In the genomic region with DNA sequence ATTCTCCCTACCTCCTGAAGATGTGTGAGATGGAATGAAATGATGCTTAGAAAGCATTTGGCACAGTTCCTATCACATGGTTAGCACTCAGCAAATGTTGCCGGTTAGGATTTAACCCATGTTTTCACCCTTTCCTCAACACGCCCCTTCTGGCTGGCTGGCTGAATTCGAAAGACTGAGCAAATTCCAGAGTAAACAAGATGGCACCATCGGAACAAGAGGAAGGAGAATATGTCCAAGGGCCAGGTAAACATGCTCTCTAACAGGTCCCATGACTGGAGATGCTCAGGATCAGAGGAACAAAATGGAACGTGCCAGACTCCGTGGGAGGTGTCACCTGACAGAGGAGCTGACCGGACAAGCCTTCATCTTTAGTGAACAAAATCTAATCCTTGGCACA, we compare ENCODE assay signal across 16 cellular contexts.
A peak's percentile ranks its signal among the peaks of the same experiment; 100 is the strongest.
DNase-seq lines count a peak whose midpoint lies in the region; TF ChIP-seq lines count a peak whose summit lies in the region.
"Had no signal": no experiment of that assay in that cellular context is flagged by ENCODE, and none has a peak within 500 bp of the region (broad histone marks: within the 10 kb centered on the region; RNA-seq: fewer than 3 reads in every experiment).

No MANE protein-coding gene starts in this region.

- no peak for TF ChIP-seq CTCF in endothelial cell (IDR thresholded peaks at IDR 0.05; ENCODE audit: unreplicated experiment)
- TF ChIP-seq CTCF in neural progenitor cell (IDR thresholded peaks at IDR 0.05): no peak
- no peak for TF ChIP-seq CTCF in esophagus squamous epithelium (IDR thresholded peaks at IDR 0.05)

- H3K4me3 ChIP-seq in neural progenitor cell (no peak overlapping the region), esophagus squamous epithelium (no peak overlapping the region)

- H3K36me3 Mint-ChIP-seq in activated CD4-positive, alpha-beta T cell treated with anti-CD3 and anti-CD28 coated beads, Interleukin-2, amount 10 ng/mL, durations not matched to agents 24 days and 14 days (ENCODE audit: low read depth): peaks cover 19% of the 10 kb centered on the region
- H3K36me3 Mint-ChIP-seq in endothelial cell (ENCODE audit: low read depth, unreplicated experiment): peaks cover 5% of the 10 kb centered on the region
- no peaks in the 10 kb centered on the region for H3K36me3 Mint-ChIP-seq in neural progenitor cell

- no peak for TF ChIP-seq POLR2A in esophagus squamous epithelium (IDR thresholded peaks at IDR 0.05)

- H3F3A ChIP-seq in neural progenitor cell (ENCODE audit: low read depth): no peaks in the 10 kb centered on the region

- no peaks in the 10 kb centered on the region for H3K27me3 Mint-ChIP-seq in activated CD4-positive, alpha-beta T cell treated with anti-CD3 and anti-CD28 coated beads, Interleukin-2, amount 10 ng/mL, durations not matched to agents 24 days and 14 days
- H3K27me3 Mint-ChIP-seq in endothelial cell (ENCODE audit: unreplicated experiment) (peaks cover 8% of the 10 kb centered on the region), neural progenitor cell (ENCODE audit: insufficient read depth, low read depth) (peaks cover 4% of the 10 kb centered on the region)

- peak overlapping the region; percentile 61 for H3K4me2 ChIP-seq in neural progenitor cell

- H3K4me3 Mint-ChIP-seq in activated CD4-positive, alpha-beta T cell treated with anti-CD3 and anti-CD28 coated beads, Interleukin-2, amount 10 ng/mL, durations not matched to agents 24 days and 14 days: no peak overlapping the region
- H3K4me3 Mint-ChIP-seq in endothelial cell (ENCODE audit: unreplicated experiment) (peak overlapping the region; percentile 63), neural progenitor cell (no peak overlapping the region)

- H3K36me3 ChIP-seq in neural progenitor cell (no peaks in the 10 kb centered on the region), esophagus squamous epithelium (no peaks in the 10 kb centered on the region)
- H3K36me3 ChIP-seq: lower lobe of right lung, Peyer's patch had no signal

- no peaks in the 10 kb centered on the region for H3K27me3 ChIP-seq in neural progenitor cell
- H3K27me3 ChIP-seq in esophagus squamous epithelium: no peaks in the 10 kb centered on the region
- H3K27me3 ChIP-seq: Peyer's patch had no signal

- no peaks in the 10 kb centered on the region for H3K79me2 ChIP-seq in neural progenitor cell (ENCODE audit: low read depth)

- no peaks in the 10 kb centered on the region for H3K9me3 Mint-ChIP-seq in activated CD4-positive, alpha-beta T cell treated with anti-CD3 and anti-CD28 coated beads, Interleukin-2, amount 10 ng/mL, durations not matched to agents 24 days and 14 days
- H3K9me3 Mint-ChIP-seq in endothelial cell (ENCODE audit: unreplicated experiment) (no peaks in the 10 kb centered on the region), neural progenitor cell (no peaks in the 10 kb centered on the region)

- no peaks in the 10 kb centered on the region for H4K20me1 ChIP-seq in neural progenitor cell (ENCODE audit: low read depth)

- H3K27ac ChIP-seq in neural progenitor cell: no peak overlapping the region
- H3K27ac ChIP-seq in esophagus squamous epithelium: no peak overlapping the region
- H3K27ac ChIP-seq: lower lobe of right lung had no signal

- 48 to 55% methylated on average over 7 of the region's 7 CpGs for WGBS in esophagus squamous epithelium, 2 donors

- H2AFZ ChIP-seq in neural progenitor cell (replicated peaks): peak overlapping the region; percentile 78

- DNase-seq in activated CD4-positive, alpha-beta T cell treated with anti-CD3 and anti-CD28 coated beads, Interleukin-2, amount 10 ng/mL, durations not matched to agents 24 days and 14 days: no peak
- no peak for DNase-seq in activated CD4-positive, alpha-beta T cell treated with anti-CD3 and anti-CD28 coated beads, Interleukin-2, amount 50 U/mL, for 4 hours
- DNase-seq in NCI-H510A (lab: John Stamatoyannopoulos, UW) (peak; percentile 62), endothelial cell (ENCODE audit: low spot score) (no peak), neural progenitor cell (ENCODE audit: low spot score) (no peak), NCI-H2107 (lab: John Stamatoyannopoulos, UW) (no peak), retina (no peak), esophagus squamous epithelium (lab: John Stamatoyannopoulos, UW) (no peak)
- DNase-seq: effector CD8-positive, alpha-beta T cell; foreskin fibroblast; lower lobe of right lung; MM.1S; NCI-H1930; NCI-H748 treated with DMSO at 0.1 percent for 48 hours; Peyer's patch; stimulated activated CD4-positive, alpha-beta T cell treated with anti-CD3 and anti-CD28 coated beads, Interleukin-2, amount 100 ng/mL, for 24 hours had no signal

- H3K4me1 ChIP-seq in neural progenitor cell (peaks cover 5% of the 10 kb centered on the region), esophagus squamous epithelium (peaks cover 0 to 42% (median 10%) of the 10 kb centered on the region in 3 donors)

- H3K9ac ChIP-seq in neural progenitor cell: no peak overlapping the region

- peaks cover 52% of the 10 kb centered on the region for H3K4me1 Mint-ChIP-seq in activated CD4-positive, alpha-beta T cell treated with anti-CD3 and anti-CD28 coated beads, Interleukin-2, amount 10 ng/mL, durations not matched to agents 24 days and 14 days
- H3K4me1 Mint-ChIP-seq in endothelial cell (ENCODE audit: unreplicated experiment) (peaks cover 20% of the 10 kb centered on the region), neural progenitor cell (peaks cover 14% of the 10 kb centered on the region)

- H3K9me3 ChIP-seq in neural progenitor cell (ENCODE audit: low read depth) (no peaks in the 10 kb centered on the region), esophagus squamous epithelium (no peaks in the 10 kb centered on the region)
- H3K9me3 ChIP-seq: lower lobe of right lung, Peyer's patch had no signal

- peak overlapping the region; percentile 36 for H3K27ac Mint-ChIP-seq in activated CD4-positive, alpha-beta T cell treated with anti-CD3 and anti-CD28 coated beads, Interleukin-2, amount 10 ng/mL, durations not matched to agents 24 days and 14 days
- H3K27ac Mint-ChIP-seq in endothelial cell (ENCODE audit: unreplicated experiment): no peak overlapping the region
- H3K27ac Mint-ChIP-seq in neural progenitor cell: peak overlapping the region; percentile 72

- intact Hi-C loops in activated CD4-positive, alpha-beta T cell treated with anti-CD3 and anti-CD28 coated beads, Interleukin-2, amount 10 ng/mL, durations not matched to agents 24 days and 14 days (cut with micrococcal nuclease): loop anchor here (5.0 kb wide), 1 partner anchor 33 kb away; no protein-coding TSS in a partner anchor
- intact Hi-C loops in esophagus squamous epithelium (cut with DNase I): no loop called here
